In the genomic region with DNA sequence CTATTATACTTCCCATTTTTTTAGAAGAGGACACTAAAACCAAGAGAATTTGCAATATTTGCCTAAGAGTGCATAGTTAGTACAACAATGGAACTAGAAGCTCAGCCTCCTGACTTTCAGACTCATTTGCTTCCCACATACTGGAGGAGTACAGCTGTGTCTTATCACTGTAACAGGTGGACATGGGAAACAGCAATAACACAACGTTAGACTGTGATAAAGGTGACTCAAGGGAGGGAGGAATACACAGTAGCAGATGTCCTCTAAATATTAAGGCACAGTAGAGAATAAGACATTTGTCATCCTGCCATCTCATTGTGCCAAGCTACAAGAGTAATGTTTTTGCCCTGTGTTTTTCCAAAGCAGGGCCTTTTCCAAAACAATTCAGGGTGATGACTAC, we compare ENCODE assay signal across 1 cellular context.
TF ChIP-seq lines count a peak whose summit lies in the region.

No MANE protein-coding gene starts in this region.

TF ChIP-seq in K562, 482 proteins besides CTCF, POLR2A, EP300 and RAD21 (continued from another document and continues in another):
- TF ChIP-seq FOXK1 (CRISPR knock-in tag; IDR thresholded peaks at IDR 0.05; ENCODE audit: borderline replicate concordance) (no peak), HNRNPL (IDR thresholded peaks at IDR 0.05; ENCODE audit: low read depth, low read length) (no peak), KLF6 (CRISPR knock-in tag; IDR thresholded peaks at IDR 0.05; ENCODE audit: borderline replicate concordance) (no peak), CLOCK (CRISPR knock-in tag; IDR thresholded peaks at IDR 0.05; ENCODE audit: borderline replicate concordance) (no peak), SIN3A (IDR thresholded peaks at IDR 0.05; ENCODE audit: borderline replicate concordance in 2 of 2, control insufficient read depth in 1 of 2, low read depth in 2 of 2, low read length in 2 of 2) (0 out of 4 replicates have a peak, but pooled peaks of 1 of the 2 experiments have one; percentile 43), NFYB (IDR thresholded peaks at IDR 0.05; ENCODE audit: extremely low read depth, insufficient read length) (no peak), RBM17 (IDR thresholded peaks at IDR 0.05; ENCODE audit: borderline replicate concordance, low read depth, low read length) (no peak), CHD2 (IDR thresholded peaks at IDR 0.05; ENCODE audit: low read depth, low read length) (no peak), KLF13 (tag; IDR thresholded peaks at IDR 0.05; ENCODE audit: borderline replicate concordance, low read depth) (no peak), NFATC3 (IDR thresholded peaks at IDR 0.05) (no peak; the same call in 1 of the 2 replicates), SMC3 (conservative IDR thresholded peaks at IDR 0.05; ENCODE audit: insufficient read depth, low read depth, low read length) (no peak), GATAD2A (IDR thresholded peaks at IDR 0.05) (no peak), TAF1 (IDR thresholded peaks at IDR 0.05; ENCODE audit: control insufficient read depth, extremely low read depth, insufficient read depth, low read length, severe bottlenecking) (peak; percentile 39), DPF2 (IDR thresholded peaks at IDR 0.05) (peak; percentile 96), FOSL1 (tag; conservative IDR thresholded peaks at IDR 0.05) (peak; percentile 95), REST (CRISPR knock-in tag; IDR thresholded peaks at IDR 0.05; ENCODE audit: low read depth) (no peak), PCBP1 (IDR thresholded peaks at IDR 0.05; ENCODE audit: low read depth, low read length, poor library complexity, severe bottlenecking) (no peak), MYNN (IDR thresholded peaks at IDR 0.05) (peak; percentile 86), MYNN (CRISPR knock-in tag; IDR thresholded peaks at IDR 0.05) (no peak), ZNF512 (tag; IDR thresholded peaks at IDR 0.05) (no peak), ZNF224 (CRISPR knock-in tag; IDR thresholded peaks at IDR 0.05) (no peak), ZBTB1 (CRISPR knock-in tag; IDR thresholded peaks at IDR 0.05; ENCODE audit: borderline replicate concordance, low read depth) (no peak), ZNF79 (CRISPR knock-in tag; IDR thresholded peaks at IDR 0.05; ENCODE audit: low read depth) (no peak), POLR2AphosphoS2 (IDR thresholded peaks at IDR 0.05; ENCODE audit: low read length) (no peak), FOXJ2 (tag; IDR thresholded peaks at IDR 0.05) (0 out of 2 replicates have a peak, but pooled peaks have one; percentile 39), STAT5A (IDR thresholded peaks at IDR 0.05; ENCODE audit: borderline replicate concordance, low read length) (peak; percentile 95), CTBP1 (IDR thresholded peaks at IDR 0.05; ENCODE audit: borderline replicate concordance) (peak; percentile 76; the same call in 1 of the 2 replicates), ZC3H4 (CRISPR knock-in tag; IDR thresholded peaks at IDR 0.05; ENCODE audit: borderline replicate concordance) (no peak), ZNF282 (CRISPR knock-in tag; IDR thresholded peaks at IDR 0.05) (no peak), POLR3G (IDR thresholded peaks at IDR 0.05; ENCODE audit: extremely low read depth, insufficient read length, insufficient replicate concordance) (no peak), MTF1 (CRISPR knock-in tag; IDR thresholded peaks at IDR 0.05; ENCODE audit: borderline replicate concordance) (no peak), NFE2 (IDR thresholded peaks at IDR 0.05; ENCODE audit: low read depth) (peak; percentile 57; the same call in 1 of the 2 replicates), DMBX1 (CRISPR knock-in tag; IDR thresholded peaks at IDR 0.05; ENCODE audit: borderline replicate concordance) (peak; percentile 88), TCF3 (CRISPR knock-in tag; IDR thresholded peaks at IDR 0.05) (peak; percentile 98), HNRNPH1 (optimal IDR thresholded peaks at IDR 0.05; ENCODE audit: low read depth, low read length) (no peak), HBP1 (CRISPR knock-in tag; IDR thresholded peaks at IDR 0.05) (no peak), KLF1 (tag; IDR thresholded peaks at IDR 0.05) (no peak)
- TF ChIP-seq, protein P1, sequence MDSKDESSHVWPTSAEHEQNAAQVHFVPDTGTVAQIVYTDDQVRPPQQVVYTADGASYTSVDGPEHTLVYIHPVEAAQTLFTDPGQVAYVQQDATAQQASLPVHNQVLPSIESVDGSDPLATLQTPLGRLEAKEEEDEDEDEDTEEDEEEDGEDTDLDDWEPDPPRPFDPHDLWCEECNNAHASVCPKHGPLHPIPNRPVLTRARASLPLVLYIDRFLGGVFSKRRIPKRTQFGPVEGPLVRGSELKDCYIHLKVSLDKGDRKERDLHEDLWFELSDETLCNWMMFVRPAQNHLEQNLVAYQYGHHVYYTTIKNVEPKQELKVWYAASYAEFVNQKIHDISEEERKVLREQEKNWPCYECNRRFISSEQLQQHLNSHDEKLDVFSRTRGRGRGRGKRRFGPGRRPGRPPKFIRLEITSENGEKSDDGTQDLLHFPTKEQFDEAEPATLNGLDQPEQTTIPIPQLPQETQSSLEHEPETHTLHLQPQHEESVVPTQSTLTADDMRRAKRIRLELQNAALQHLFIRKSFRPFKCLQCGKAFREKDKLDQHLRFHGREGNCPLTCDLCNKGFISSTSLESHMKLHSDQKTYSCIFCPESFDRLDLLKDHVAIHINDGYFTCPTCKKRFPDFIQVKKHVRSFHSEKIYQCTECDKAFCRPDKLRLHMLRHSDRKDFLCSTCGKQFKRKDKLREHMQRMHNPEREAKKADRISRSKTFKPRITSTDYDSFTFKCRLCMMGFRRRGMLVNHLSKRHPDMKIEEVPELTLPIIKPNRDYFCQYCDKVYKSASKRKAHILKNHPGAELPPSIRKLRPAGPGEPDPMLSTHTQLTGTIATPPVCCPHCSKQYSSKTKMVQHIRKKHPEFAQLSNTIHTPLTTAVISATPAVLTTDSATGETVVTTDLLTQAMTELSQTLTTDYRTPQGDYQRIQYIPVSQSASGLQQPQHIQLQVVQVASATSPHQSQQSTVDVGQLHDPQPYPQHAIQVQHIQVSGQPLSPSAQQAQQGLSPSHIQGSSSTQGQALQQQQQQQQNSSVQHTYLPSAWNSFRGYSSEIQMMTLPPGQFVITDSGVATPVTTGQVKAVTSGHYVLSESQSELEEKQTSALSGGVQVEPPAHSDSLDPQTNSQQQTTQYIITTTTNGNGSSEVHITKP (IDR thresholded peaks at IDR 0.05; ENCODE audit: partially characterized antibody) = no peak
- TF ChIP-seq, protein P2, sequence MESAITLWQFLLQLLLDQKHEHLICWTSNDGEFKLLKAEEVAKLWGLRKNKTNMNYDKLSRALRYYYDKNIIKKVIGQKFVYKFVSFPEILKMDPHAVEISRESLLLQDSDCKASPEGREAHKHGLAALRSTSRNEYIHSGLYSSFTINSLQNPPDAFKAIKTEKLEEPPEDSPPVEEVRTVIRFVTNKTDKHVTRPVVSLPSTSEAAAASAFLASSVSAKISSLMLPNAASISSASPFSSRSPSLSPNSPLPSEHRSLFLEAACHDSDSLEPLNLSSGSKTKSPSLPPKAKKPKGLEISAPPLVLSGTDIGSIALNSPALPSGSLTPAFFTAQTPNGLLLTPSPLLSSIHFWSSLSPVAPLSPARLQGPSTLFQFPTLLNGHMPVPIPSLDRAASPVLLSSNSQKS (CRISPR knock-in tag; IDR thresholded peaks at IDR 0.05) = no peak
- TF ChIP-seq, protein P3, sequence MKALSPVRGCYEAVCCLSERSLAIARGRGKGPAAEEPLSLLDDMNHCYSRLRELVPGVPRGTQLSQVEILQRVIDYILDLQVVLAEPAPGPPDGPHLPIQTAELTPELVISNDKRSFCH (CRISPR knock-in tag; IDR thresholded peaks at IDR 0.05) = no peak
- TF ChIP-seq, protein P3 (tag; IDR thresholded peaks at IDR 0.05) = peak; percentile 68; the same call in 1 of the 2 replicates
- TF ChIP-seq, protein P4, sequence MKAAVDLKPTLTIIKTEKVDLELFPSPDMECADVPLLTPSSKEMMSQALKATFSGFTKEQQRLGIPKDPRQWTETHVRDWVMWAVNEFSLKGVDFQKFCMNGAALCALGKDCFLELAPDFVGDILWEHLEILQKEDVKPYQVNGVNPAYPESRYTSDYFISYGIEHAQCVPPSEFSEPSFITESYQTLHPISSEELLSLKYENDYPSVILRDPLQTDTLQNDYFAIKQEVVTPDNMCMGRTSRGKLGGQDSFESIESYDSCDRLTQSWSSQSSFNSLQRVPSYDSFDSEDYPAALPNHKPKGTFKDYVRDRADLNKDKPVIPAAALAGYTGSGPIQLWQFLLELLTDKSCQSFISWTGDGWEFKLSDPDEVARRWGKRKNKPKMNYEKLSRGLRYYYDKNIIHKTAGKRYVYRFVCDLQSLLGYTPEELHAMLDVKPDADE (conservative IDR thresholded peaks at IDR 0.05; ENCODE audit: control insufficient read depth, low read depth, low read length) = no peak
- TF ChIP-seq, protein P5, sequence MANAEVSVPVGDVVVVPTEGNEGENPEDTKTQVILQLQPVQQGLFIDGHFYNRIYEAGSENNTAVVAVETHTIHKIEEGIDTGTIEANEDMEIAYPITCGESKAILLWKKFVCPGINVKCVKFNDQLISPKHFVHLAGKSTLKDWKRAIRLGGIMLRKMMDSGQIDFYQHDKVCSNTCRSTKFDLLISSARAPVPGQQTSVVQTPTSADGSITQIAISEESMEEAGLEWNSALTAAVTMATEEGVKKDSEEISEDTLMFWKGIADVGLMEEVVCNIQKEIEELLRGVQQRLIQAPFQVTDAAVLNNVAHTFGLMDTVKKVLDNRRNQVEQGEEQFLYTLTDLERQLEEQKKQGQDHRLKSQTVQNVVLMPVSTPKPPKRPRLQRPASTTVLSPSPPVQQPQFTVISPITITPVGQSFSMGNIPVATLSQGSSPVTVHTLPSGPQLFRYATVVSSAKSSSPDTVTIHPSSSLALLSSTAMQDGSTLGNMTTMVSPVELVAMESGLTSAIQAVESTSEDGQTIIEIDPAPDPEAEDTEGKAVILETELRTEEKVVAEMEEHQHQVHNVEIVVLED (CRISPR knock-in tag; IDR thresholded peaks at IDR 0.05) = no peak
